In genomic region chr15:40115670-40116093, GRCh38 we compare ENCODE assay signal across 8 cellular contexts. TPM values are rescaled to one million over a fixed set of nuclear protein-coding genes. Genes with fewer than 3 reads are reported as not detected.
DNase-seq lines count a peak whose midpoint lies in the region; ATAC-seq and TF ChIP-seq lines count a peak whose summit lies in the region.

No MANE protein-coding gene starts in this region.

- no peaks in the 10 kb centered on the region for H3K27me3 ChIP-seq in gastroesophageal sphincter

- H3K36me3 Mint-ChIP-seq in stimulated activated naive CD8-positive, alpha-beta T cell treated with anti-CD3 and anti-CD28 coated beads, Interleukin-15, Interleukin-2, amounts not matched to agents 100 ng/mL and 50 ng/mL, for 24 hours (ENCODE audit: low read depth) = no peaks in the 10 kb centered on the region

- H3K4me3 ChIP-seq in gastroesophageal sphincter = no peak overlapping the region

- H3K27me3 Mint-ChIP-seq in stimulated activated naive CD8-positive, alpha-beta T cell treated with anti-CD3 and anti-CD28 coated beads, Interleukin-15, Interleukin-2, amounts not matched to agents 100 ng/mL and 50 ng/mL, for 24 hours = peaks cover 7% of the 10 kb centered on the region

- DNase-seq in DMS53 (lab: John Stamatoyannopoulos, UW) (peak; percentile 56), HCEC 1CT (no peak), NCI-H748 (lab: John Stamatoyannopoulos, UW; ENCODE audit: unreplicated experiment) (no peak)

- H3K4me3 Mint-ChIP-seq in stimulated activated naive CD8-positive, alpha-beta T cell treated with anti-CD3 and anti-CD28 coated beads, Interleukin-15, Interleukin-2, amounts not matched to agents 100 ng/mL and 50 ng/mL, for 24 hours = peak overlapping the region; percentile 46

- H3K9me3 Mint-ChIP-seq in stimulated activated naive CD8-positive, alpha-beta T cell treated with anti-CD3 and anti-CD28 coated beads, Interleukin-15, Interleukin-2, amounts not matched to agents 100 ng/mL and 50 ng/mL, for 24 hours = no peaks in the 10 kb centered on the region

- H3K36me3 ChIP-seq in gastroesophageal sphincter = no peaks in the 10 kb centered on the region

- no peak for TF ChIP-seq CTCF in gastroesophageal sphincter (IDR thresholded peaks at IDR 0.05)

- 40% methylated on average over 2 of the region's 8 CpGs; no CpG with 5 or more reads in 1 of the 2 donors for WGBS in gastroesophageal sphincter (ENCODE audit: low coverage in 1 of 2), 2 donors

- peak; percentile 82 for ATAC-seq in GM19324 (IDR thresholded peaks at IDR 0.05; ENCODE audit: low FRiP score, unreplicated experiment)
- peak; percentile 92 for ATAC-seq in HG03139 (IDR thresholded peaks at IDR 0.05; ENCODE audit: unreplicated experiment)
- ATAC-seq in gastroesophageal sphincter = peak; percentile 43

- H3K27ac Mint-ChIP-seq in stimulated activated naive CD8-positive, alpha-beta T cell treated with anti-CD3 and anti-CD28 coated beads, Interleukin-15, Interleukin-2, amounts not matched to agents 100 ng/mL and 50 ng/mL, for 24 hours = peak overlapping the region; percentile 84

- no peak for TF ChIP-seq EP300 in gastroesophageal sphincter (IDR thresholded peaks at IDR 0.05)

- peak; percentile 58 for TF ChIP-seq POLR2A in Raji (IDR thresholded peaks at IDR 0.05; ENCODE audit: insufficient read depth, low read depth, low read length)
- TF ChIP-seq POLR2A in gastroesophageal sphincter (IDR thresholded peaks at IDR 0.05) = no peak

- H3K27ac ChIP-seq in gastroesophageal sphincter = no peak overlapping the region

- no peaks in the 10 kb centered on the region for H3K9me3 ChIP-seq in gastroesophageal sphincter

- no peaks in the 10 kb centered on the region for H3K4me1 ChIP-seq in gastroesophageal sphincter

- peaks cover 21% of the 10 kb centered on the region for H3K4me1 Mint-ChIP-seq in stimulated activated naive CD8-positive, alpha-beta T cell treated with anti-CD3 and anti-CD28 coated beads, Interleukin-15, Interleukin-2, amounts not matched to agents 100 ng/mL and 50 ng/mL, for 24 hours (ENCODE audit: low read depth)

RNA-seq across cellular contexts. Expression of gene BMF, which starts 7.0 kb away (rescaled TPM):
- total RNA-seq in gastroesophageal sphincter = 1 to 10 TPM; 4.7 to 7.5 (median 6.0) TPM

RNA-seq across cellular contexts. Expression of gene BUB1B, which starts 45.2 kb away (rescaled TPM):
- 1 to 10 TPM in 2 of 4 donors, under 1 TPM in 2; 0.13 to 2.4 (median 0.95) TPM for total RNA-seq in gastroesophageal sphincter
